Comparison of ENCODE assay signal across 13 cellular contexts in genomic region chr1:38451541-38451993, GRCh38.
DNase-seq lines count a peak whose midpoint lies in the region; ATAC-seq and TF ChIP-seq lines count a peak whose summit lies in the region.
"Had no signal": no experiment of that assay in that cellular context is flagged by ENCODE, and none has a peak within 500 bp of the region (broad histone marks: within the 10 kb centered on the region; RNA-seq: fewer than 3 reads in every experiment).

No MANE protein-coding gene starts in this region.

- in situ Hi-C loops in astrocyte of the spinal cord (cut with HindIII; ENCODE audit: low sequenced_read_pairs) = no loop called here

- 0 to 3% methylated on average over 3 of the region's 3 CpGs for WGBS in aorta, 2 donors
- 24 to 54% (median 37%) methylated on average over 3 of the region's 3 CpGs for WGBS in spleen, 5 donors

- H3K9me3 ChIP-seq in left lung (no peaks in the 10 kb centered on the region), aorta (ENCODE audit: control insufficient read depth, low read length) (peaks cover 2% of the 10 kb centered on the region), spleen (no peaks in the 10 kb centered on the region)

- H3K4me3 ChIP-seq in astrocyte of the spinal cord (ENCODE audit: low read depth, low read length) (no peak overlapping the region), left lung (no peak overlapping the region), aorta (ENCODE audit: low read length in 2 of 2) (no peak overlapping the region), spleen (no peak overlapping the region)

- H3K4me1 ChIP-seq in left lung (no peaks in the 10 kb centered on the region), aorta (ENCODE audit: control insufficient read depth in 1 of 2, insufficient read depth in 2 of 2, low read length in 2 of 2) (no peaks in the 10 kb centered on the region), spleen (peaks cover 9 to 22% (median 15%) of the 10 kb centered on the region in 6 donors)

- H3K27me3 ChIP-seq in left lung (no peaks in the 10 kb centered on the region), aorta (ENCODE audit: control insufficient read depth in 1 of 2, insufficient read depth in 2 of 2, low read length in 1 of 2) (no peaks in the 10 kb centered on the region), spleen (replicated peaks in 1 of 7) (peaks cover 0 to 23% (median 0%) of the 10 kb centered on the region in 7 donors)

- no peaks in the 10 kb centered on the region for H3K9me3 Mint-ChIP-seq in stimulated activated naive CD8-positive, alpha-beta T cell treated with anti-CD3 and anti-CD28 coated beads, Interleukin-15, amount 100 ng/mL, for 72 hours
- H3K9me3 Mint-ChIP-seq: activated naive CD4-positive, alpha-beta T cell treated with anti-CD3 and anti-CD28 coated beads, Interleukin-2, amount 50 U/mL, for 72 hours; stimulated activated naive CD8-positive, alpha-beta T cell treated with anti-CD3 and anti-CD28 coated beads, Interleukin-15, Interleukin-2, amounts not matched to agents 100 ng/mL and 50 ng/mL, for 24 hours had no signal

- TF ChIP-seq CTCF in astrocyte of the spinal cord (IDR thresholded peaks at IDR 0.05; ENCODE audit: low read depth, low read length) = no peak
- no peak for TF ChIP-seq CTCF in left lung (IDR thresholded peaks at IDR 0.05)
- no peak for TF ChIP-seq CTCF in spleen (IDR thresholded peaks at IDR 0.05 in 8 of 11, conservative IDR thresholded peaks at IDR 0.05 in 3 of 11)

- H3K27ac ChIP-seq in left lung = no peak overlapping the region
- no peak overlapping the region for H3K27ac ChIP-seq in aorta (ENCODE audit: low read depth in 1 of 2, low read length in 2 of 2)
- no peak overlapping the region for H3K27ac ChIP-seq in spleen

- peak; percentile 43 for ATAC-seq in stimulated activated naive CD8-positive, alpha-beta T cell treated with anti-CD3 and anti-CD28 coated beads, Interleukin-15, Interleukin-2, amounts not matched to agents 100 U/mL and 50 U/mL, for 24 hours
- no peak for ATAC-seq in stimulated activated naive CD8-positive, alpha-beta T cell treated with anti-CD3 and anti-CD28 coated beads, Interleukin-15, amount 100 ng/mL, for 72 hours
- ATAC-seq in left lung = peak; percentile 49
- peak; percentile 29 for ATAC-seq in aorta (ENCODE audit: low FRiP score)
- ATAC-seq in HG02623 (IDR thresholded peaks at IDR 0.05; ENCODE audit: unreplicated experiment) = no peak
- ATAC-seq: activated naive CD4-positive, alpha-beta T cell treated with anti-CD3 and anti-CD28 coated beads, Interleukin-2, amount 50 U/mL, for 72 hours; naive thymus-derived CD4-positive, alpha-beta T cell had no signal

- H3K27ac Mint-ChIP-seq in stimulated activated naive CD8-positive, alpha-beta T cell treated with anti-CD3 and anti-CD28 coated beads, Interleukin-15, amount 100 ng/mL, for 72 hours = peak overlapping the region in 1 of 2 donors; percentile 79
- H3K27ac Mint-ChIP-seq: activated naive CD4-positive, alpha-beta T cell treated with anti-CD3 and anti-CD28 coated beads, Interleukin-2, amount 50 U/mL, for 72 hours; naive thymus-derived CD4-positive, alpha-beta T cell; stimulated activated naive CD8-positive, alpha-beta T cell treated with anti-CD3 and anti-CD28 coated beads, Interleukin-15, Interleukin-2, amounts not matched to agents 100 ng/mL and 50 ng/mL, for 24 hours had no signal

- TF ChIP-seq POLR2A in spleen (IDR thresholded peaks at IDR 0.05) = no peak

- H3K27me3 Mint-ChIP-seq in stimulated activated naive CD8-positive, alpha-beta T cell treated with anti-CD3 and anti-CD28 coated beads, Interleukin-15, amount 100 ng/mL, for 72 hours = peaks cover 27% of the 10 kb centered on the region

- DNase-seq in stimulated activated naive CD8-positive, alpha-beta T cell treated with anti-CD3 and anti-CD28 coated beads, Interleukin-15, Interleukin-2, amounts not matched to agents 100 U/mL and 50 U/mL, for 24 hours = no peak
- no peak for DNase-seq in stimulated activated naive CD8-positive, alpha-beta T cell treated with anti-CD3 and anti-CD28 coated beads, Interleukin-15, amount 100 ng/mL, for 72 hours
- DNase-seq in astrocyte of the spinal cord (ENCODE audit: low read depth, low spot score) = peak; percentile 61
- no peak for DNase-seq in left lung
- DNase-seq in aorta = no peak
- DNase-seq in cerebellar nuclear complex (lab: John Stamatoyannopoulos, UW) = no peak
- DNase-seq in spleen = no peak
- DNase-seq: GOT3; naive thymus-derived CD4-positive, alpha-beta T cell; SW 1271 had no signal

- intact Hi-C loops in left lung (cut with DNase I) = no loop called here
- intact Hi-C loops in aorta (cut with DNase I) = no loop called here
- intact Hi-C loops in spleen (cut with DNase I; ENCODE audit: low total_unique reads) = no loop called here

- H3K36me3 ChIP-seq in left lung (no peaks in the 10 kb centered on the region), aorta (ENCODE audit: control insufficient read depth in 1 of 2, insufficient read depth in 2 of 2, low read length in 1 of 2) (no peaks in the 10 kb centered on the region), spleen (no peaks in the 10 kb centered on the region)

- H3K4me3 Mint-ChIP-seq in stimulated activated naive CD8-positive, alpha-beta T cell treated with anti-CD3 and anti-CD28 coated beads, Interleukin-15, amount 100 ng/mL, for 72 hours = no peak overlapping the region
- H3K4me3 Mint-ChIP-seq: naive thymus-derived CD4-positive, alpha-beta T cell; stimulated activated naive CD8-positive, alpha-beta T cell treated with anti-CD3 and anti-CD28 coated beads, Interleukin-15, Interleukin-2, amounts not matched to agents 100 ng/mL and 50 ng/mL, for 24 hours had no signal

- H3K4me1 Mint-ChIP-seq in stimulated activated naive CD8-positive, alpha-beta T cell treated with anti-CD3 and anti-CD28 coated beads, Interleukin-15, amount 100 ng/mL, for 72 hours = no peaks in the 10 kb centered on the region
- H3K4me1 Mint-ChIP-seq: naive thymus-derived CD4-positive, alpha-beta T cell had no signal

Comparison
In these comparisons a context has a peak if more than half of its experiments do, and no peak if none do; other contexts are left out.
1. ATAC-seq: peak in stimulated activated naive CD8-positive, alpha-beta T cell treated with anti-CD3 and anti-CD28 coated beads, Interleukin-15, Interleukin-2, amounts not matched to agents 100 U/mL and 50 U/mL, for 24 hours (single experiment), left lung (single experiment) and aorta (single experiment); none in stimulated activated naive CD8-positive, alpha-beta T cell treated with anti-CD3 and anti-CD28 coated beads, Interleukin-15, amount 100 ng/mL, for 72 hours (single experiment) and HG02623 (single experiment).